10 cellular contexts compared by ENCODE assay signal in genomic region chr10:79084972-79085597, GRCh38. TPM values are rescaled to one million over a fixed set of nuclear protein-coding genes. Genes with fewer than 3 reads are reported as not detected.
DNase-seq lines count a peak whose midpoint lies in the region; ATAC-seq and TF ChIP-seq lines count a peak whose summit lies in the region.
"Had no signal": no experiment of that assay in that cellular context is flagged by ENCODE, and none has a peak within 500 bp of the region (broad histone marks: within the 10 kb centered on the region; RNA-seq: fewer than 3 reads in every experiment).

No MANE protein-coding gene starts in this region.

- peaks cover 93% of the 10 kb centered on the region for H3K79me2 ChIP-seq in smooth muscle cell (ENCODE audit: low read depth)
- peaks cover 100% of the 10 kb centered on the region for H3K79me2 ChIP-seq in SK-N-SH (ENCODE audit: insufficient read depth)

- no peaks in the 10 kb centered on the region for H3K27me3 ChIP-seq in esophagus squamous epithelium
- no peaks in the 10 kb centered on the region for H3K27me3 ChIP-seq in smooth muscle cell (ENCODE audit: low read depth)
- H3K27me3 ChIP-seq in SK-N-SH (ENCODE audit: insufficient read depth), result no peaks in the 10 kb centered on the region

- H3K4me1 ChIP-seq in esophagus squamous epithelium (peaks cover 85 to 100% (median 89%) of the 10 kb centered on the region in 3 donors), smooth muscle cell (ENCODE audit: low read depth) (peaks cover 19% of the 10 kb centered on the region), SK-N-SH (ENCODE audit: control insufficient read depth in 1 of 2, insufficient read depth in 2 of 2, low read depth in 1 of 2, low read length in 1 of 2) (peaks cover 43 to 88% of the 10 kb centered on the region in 2 experiments)

- H3K4me3 ChIP-seq in esophagus squamous epithelium (no peak overlapping the region), smooth muscle cell (no peak overlapping the region), SK-N-SH (ENCODE audit: low read depth in 2 of 2, low read length in 1 of 2) (no peak overlapping the region)

- TF ChIP-seq CTCF in esophagus squamous epithelium (IDR thresholded peaks at IDR 0.05) (no peak), smooth muscle cell (IDR thresholded peaks at IDR 0.05; ENCODE audit: borderline replicate concordance, insufficient read depth, poor library complexity, severe bottlenecking) (no peak), SK-N-SH (IDR thresholded peaks at IDR 0.05) (no peak)

- TF ChIP-seq RAD21 in SK-N-SH (IDR thresholded peaks at IDR 0.05; ENCODE audit: low read length), result no peak

- H3K27ac ChIP-seq in esophagus squamous epithelium, result peak overlapping the region; percentile 47 to 100 (median 95)
- peak overlapping the region; percentile 99 for H3K27ac ChIP-seq in smooth muscle cell (ENCODE audit: low read depth)
- H3K27ac ChIP-seq in SK-N-SH (ENCODE audit: low read depth in 2 of 2, low read length in 1 of 2), result peak overlapping the region in 1 of 2 experiments; percentile 66; a peak in 2 of 4 replicates

- H4K20me1 ChIP-seq in smooth muscle cell (ENCODE audit: low read depth), result peaks cover 98% of the 10 kb centered on the region
- peaks cover 99% of the 10 kb centered on the region for H4K20me1 ChIP-seq in SK-N-SH (ENCODE audit: insufficient read depth)

- DNase-seq in esophagus squamous epithelium (lab: John Stamatoyannopoulos, UW) (no peak), smooth muscle cell (lab: John Stamatoyannopoulos, UW; ENCODE audit: unreplicated experiment) (no peak), NCI-H187 treated with DMSO at 0.1 percent for 48 hours (lab: John Stamatoyannopoulos, UW) (no peak), SK-N-SH (no peak), NCI-H1048 (lab: John Stamatoyannopoulos, UW) (no peak)
- DNase-seq: activated CD4-positive, alpha-beta T cell treated with anti-CD3 and anti-CD28 coated beads for 36 hours; NCI-H2171 had no signal

- TF ChIP-seq POLR2A in GM18505 (IDR thresholded peaks at IDR 0.05; ENCODE audit: borderline replicate concordance, extremely low read depth, insufficient read depth, insufficient read length), result no peak
- no peak for TF ChIP-seq POLR2A in esophagus squamous epithelium (IDR thresholded peaks at IDR 0.05)

- H3F3A ChIP-seq in smooth muscle cell (ENCODE audit: low read depth) (peaks cover 7% of the 10 kb centered on the region), SK-N-SH (replicated peaks; ENCODE audit: insufficient read depth) (peaks cover 11% of the 10 kb centered on the region)

- TF ChIP-seq EP300 in SK-N-SH (IDR thresholded peaks at IDR 0.05; ENCODE audit: borderline replicate concordance in 1 of 2, low read depth in 1 of 2, low read length in 1 of 2), result no peak

- 64 to 84% methylated on average over 5 to 7 of the region's 14 CpGs for WGBS in esophagus squamous epithelium, 2 donors
- 95% methylated on average over 13 of the region's 14 CpGs for WGBS in smooth muscle cell (ENCODE audit: low lambda C conversion rate)
- WGBS in SK-N-SH (ENCODE audit: low lambda C conversion rate), result 94% methylated on average over 5 of the region's 14 CpGs

- H3K36me3 ChIP-seq in esophagus squamous epithelium, result no peaks in the 10 kb centered on the region
- H3K36me3 ChIP-seq in smooth muscle cell (ENCODE audit: low read depth), result no peaks in the 10 kb centered on the region
- peaks cover 0 to 7% of the 10 kb centered on the region in 2 experiments for H3K36me3 ChIP-seq in SK-N-SH (replicated peaks in 1 of 2; ENCODE audit: control insufficient read depth in 1 of 2, insufficient read depth in 2 of 2, low read length in 1 of 2)

- CTCF ChIA-PET in SK-N-SH (lab: Yijun Ruan, JAX), result interaction anchor here (0.9 to 1.0 kb wide), 3 partner anchors 8 to 66 kb away, joined by 3 read pairs; no protein-coding TSS in a partner anchor

- H3K9me3 ChIP-seq in esophagus squamous epithelium (no peaks in the 10 kb centered on the region), smooth muscle cell (replicated peaks; ENCODE audit: low read depth) (no peaks in the 10 kb centered on the region), SK-N-SH (no peaks in the 10 kb centered on the region)

- H3K9me2 ChIP-seq in SK-N-SH, result no peaks in the 10 kb centered on the region

- H3K4me2 ChIP-seq in smooth muscle cell (no peak overlapping the region), SK-N-SH (no peak overlapping the region)

- ATAC-seq in GM18505 (IDR thresholded peaks at IDR 0.05; ENCODE audit: unreplicated experiment) (peak; percentile 55), HG03571 (IDR thresholded peaks at IDR 0.05; ENCODE audit: unreplicated experiment) (peak; percentile 40), HG03095 (IDR thresholded peaks at IDR 0.05; ENCODE audit: unreplicated experiment) (no peak)

- POLR2A ChIA-PET in SK-N-SH (lab: Yijun Ruan, JAX), result interaction anchor here (1.2 kb wide), 1 partner anchor 9 kb away, joined by 3 read pairs; no protein-coding TSS in a partner anchor

- intact Hi-C loops in esophagus squamous epithelium (cut with DNase I), result no loop called here

- H3K9ac ChIP-seq in smooth muscle cell (ENCODE audit: low read depth) (no peak overlapping the region), SK-N-SH (no peak overlapping the region)

- H2AFZ ChIP-seq in smooth muscle cell (ENCODE audit: low read depth), result no peak overlapping the region
- H2AFZ ChIP-seq in SK-N-SH (ENCODE audit: low read depth), result no peak overlapping the region

TF ChIP-seq in SK-N-SH, 30 proteins besides CTCF, POLR2A, EP300 and RAD21:
- no peak for TF ChIP-seq RFX5 (IDR thresholded peaks at IDR 0.05; ENCODE audit: low read length)
- no peak for TF ChIP-seq REST (IDR thresholded peaks at IDR 0.05; ENCODE audit: low read depth, low read length)
- no peak for TF ChIP-seq TEAD4 (IDR thresholded peaks at IDR 0.05; ENCODE audit: borderline replicate concordance, insufficient read depth)
- no peak for TF ChIP-seq MAX (IDR thresholded peaks at IDR 0.05; ENCODE audit: low read depth)

RNA-seq across cellular contexts. Expression of gene ZMIZ1, which starts 16.3 kb away (rescaled TPM):
- total RNA-seq in esophagus squamous epithelium, result 10 to 100 TPM; 28.2 to 79.5 (median 40.4) TPM
- total RNA-seq in smooth muscle cell, result 12.0 and 31.3 TPM in 2 replicates
- polyA plus RNA-seq in smooth muscle cell, result 24.2 and 28.9 TPM in 2 replicates
- 6.6 and 23.5 TPM in 2 replicates for polyA plus RNA-seq in SK-N-SH (2012; rRNA removed)
- 13.6 and 23.5 TPM in 2 replicates for polyA plus RNA-seq in SK-N-SH (2012; cell fraction: cytosol; rRNA removed)
- polyA plus RNA-seq in SK-N-SH (2012; cell fraction: nucleus; rRNA removed), result 39.0 and 44.8 TPM in 2 replicates
